In genomic region chr2:61356261-61356957, GRCh38 we compare ENCODE assay signal across 1 cellular context.
TF ChIP-seq lines count a peak whose summit lies in the region.

No MANE protein-coding gene starts in this region.

TF ChIP-seq in HepG2, 621 proteins besides CTCF, POLR2A, EP300 and RAD21 (continued from another document and continues in another):
- TF ChIP-seq ZUFSP (CRISPR knock-in tag; IDR thresholded peaks at IDR 0.05; ENCODE audit: borderline replicate concordance) (no peak), YEATS4 (CRISPR knock-in tag; IDR thresholded peaks at IDR 0.05; ENCODE audit: borderline replicate concordance) (no peak), ZNF354B (CRISPR knock-in tag; IDR thresholded peaks at IDR 0.05) (no peak), STAT6 (CRISPR knock-in tag; IDR thresholded peaks at IDR 0.05; ENCODE audit: borderline replicate concordance) (no peak), FOXP1 (IDR thresholded peaks at IDR 0.05) (no peak), FOXP1 (CRISPR knock-in tag; IDR thresholded peaks at IDR 0.05) (0 out of 2 replicates have a peak, but pooled peaks have one; percentile 18), SYNCRIP (IDR thresholded peaks at IDR 0.05; ENCODE audit: insufficient read depth, low read depth, low read length) (no peak), CREBL2 (CRISPR knock-in tag; IDR thresholded peaks at IDR 0.05; ENCODE audit: borderline replicate concordance) (no peak), PRPF4 (IDR thresholded peaks at IDR 0.05; ENCODE audit: low read depth, low read length, poor library complexity, severe bottlenecking) (no peak), ZNF597 (CRISPR knock-in tag; IDR thresholded peaks at IDR 0.05) (no peak), FOXO1 (CRISPR knock-in tag; IDR thresholded peaks at IDR 0.05) (no peak), ZNF576 (CRISPR knock-in tag; IDR thresholded peaks at IDR 0.05) (no peak), BRD4 (CRISPR knock-in tag; IDR thresholded peaks at IDR 0.05) (no peak), ZNF292 (CRISPR knock-in tag; IDR thresholded peaks at IDR 0.05; ENCODE audit: borderline replicate concordance, low read depth) (no peak), CENPBD1 (CRISPR knock-in tag; IDR thresholded peaks at IDR 0.05; ENCODE audit: borderline replicate concordance, low read depth) (no peak), ZNF205 (CRISPR knock-in tag; IDR thresholded peaks at IDR 0.05) (no peak), ZNF770 (CRISPR knock-in tag; IDR thresholded peaks at IDR 0.05) (no peak), FOSL2 (CRISPR knock-in tag; IDR thresholded peaks at IDR 0.05) (no peak), PHF8 (CRISPR knock-in tag; IDR thresholded peaks at IDR 0.05) (no peak), RARG (CRISPR knock-in tag; IDR thresholded peaks at IDR 0.05; ENCODE audit: low read depth) (no peak), ZNF563 (CRISPR knock-in tag; IDR thresholded peaks at IDR 0.05) (no peak), ZFP36L1 (CRISPR knock-in tag; IDR thresholded peaks at IDR 0.05) (no peak; the same call in 1 of the 2 replicates), ZNF574 (CRISPR knock-in tag; IDR thresholded peaks at IDR 0.05) (no peak), LCORL (IDR thresholded peaks at IDR 0.05) (no peak), LCORL (CRISPR knock-in tag; IDR thresholded peaks at IDR 0.05) (no peak), HOMEZ (CRISPR knock-in tag; IDR thresholded peaks at IDR 0.05; ENCODE audit: low read depth) (no peak), MAF1 (CRISPR knock-in tag; IDR thresholded peaks at IDR 0.05; ENCODE audit: borderline replicate concordance) (no peak), ZNF616 (CRISPR knock-in tag; IDR thresholded peaks at IDR 0.05; ENCODE audit: low read depth) (no peak), MEF2D (CRISPR knock-in tag; IDR thresholded peaks at IDR 0.05) (no peak), GPN1 (CRISPR knock-in tag; IDR thresholded peaks at IDR 0.05; ENCODE audit: borderline replicate concordance) (no peak), ZZZ3 (CRISPR knock-in tag; IDR thresholded peaks at IDR 0.05; ENCODE audit: borderline replicate concordance) (no peak), CREB1 (IDR thresholded peaks at IDR 0.05) (no peak), CREB1 (CRISPR knock-in tag; IDR thresholded peaks at IDR 0.05) (no peak), BCLAF1 (IDR thresholded peaks at IDR 0.05) (no peak), SRY (CRISPR knock-in tag; IDR thresholded peaks at IDR 0.05) (no peak), RFX1 (IDR thresholded peaks at IDR 0.05) (no peak), SMAD3 (CRISPR knock-in tag; IDR thresholded peaks at IDR 0.05) (no peak), AGO2 (optimal IDR thresholded peaks at IDR 0.05; ENCODE audit: low read depth, low read length) (no peak), ZNF615 (CRISPR knock-in tag; IDR thresholded peaks at IDR 0.05; ENCODE audit: borderline replicate concordance) (no peak), SIX1 (CRISPR knock-in tag; IDR thresholded peaks at IDR 0.05; ENCODE audit: borderline replicate concordance) (peak; percentile 36; the same call in 1 of the 2 replicates), SRSF9 (IDR thresholded peaks at IDR 0.05; ENCODE audit: borderline replicate concordance, insufficient read depth, low read depth, low read length, poor library complexity, severe bottlenecking) (no peak), FOXP4 (CRISPR knock-in tag; IDR thresholded peaks at IDR 0.05) (no peak), ZNF331 (CRISPR knock-in tag; IDR thresholded peaks at IDR 0.05) (no peak), ZNF512 (CRISPR knock-in tag; IDR thresholded peaks at IDR 0.05) (no peak), ZNF17 (CRISPR knock-in tag; IDR thresholded peaks at IDR 0.05) (no peak), ZBTB1 (CRISPR knock-in tag; IDR thresholded peaks at IDR 0.05; ENCODE audit: borderline replicate concordance) (no peak)
